21 cellular contexts compared by ENCODE assay signal in genomic region chr14:62736426-62737043, GRCh38.
"Had no signal": no experiment of that assay in that cellular context is flagged by ENCODE, and none has a peak within 500 bp of the region (broad histone marks: within the 10 kb centered on the region; RNA-seq: fewer than 3 reads in every experiment).

No MANE protein-coding gene starts in this region.

- H3K27me3 Mint-ChIP-seq: stimulated activated memory B cell treated with anti-CD40 and anti-IgM and Interleukin-4, amounts not matched to agents 10 μg/mL and 1 μg/mL and 100 μg/mL, for 72 hours had no signal

- H3K9me3 Mint-ChIP-seq: activated naive CD4-positive, alpha-beta T cell treated with anti-CD3 and anti-CD28 coated beads, Interleukin-2, amount 50 U/mL, for 24 hours; stimulated activated memory B cell treated with anti-CD40 and anti-IgM and Interleukin-4, amounts not matched to agents 10 μg/mL and 1 μg/mL and 100 μg/mL, for 72 hours had no signal

- H3K9me3 ChIP-seq: lower lobe of right lung, spleen, testis, upper lobe of left lung had no signal

- H3K36me3 ChIP-seq: lower lobe of right lung, sigmoid colon, spleen, upper lobe of left lung had no signal

- DNase-seq: activated CD4-positive, CD25-positive, alpha-beta regulatory T cell treated with anti-CD3 and anti-CD28 coated beads, Interleukin-2, amount 50 U/mL, for 72 hours; activated CD8-positive, alpha-beta memory T cell treated with anti-CD3 and anti-CD28 coated beads for 24 hours; activated CD8-positive, alpha-beta memory T cell treated with anti-CD3 and anti-CD28 coated beads, Interleukin-2, amount 50 U/mL, for 48 hours; activated effector memory CD4-positive, alpha-beta T cell treated with Interleukin-2 at 50 U/mL for 16 hours; activated T-cell treated with anti-CD3 and anti-CD28 coated beads, Interleukin-2, amount 50 U/mL, for 48 hours; effector CD4-positive, alpha-beta T cell; left colon; lower lobe of right lung; midbrain; occipital lobe; posterior cingulate gyrus; sigmoid colon; spleen; stimulated activated CD4-positive, alpha-beta T cell treated with anti-CD3 and anti-CD28 coated beads, Interleukin-4, amount 100 ng/mL, for 4 hours; testis; upper lobe of left lung had no signal

- H3K4me1 Mint-ChIP-seq: activated naive CD4-positive, alpha-beta T cell treated with anti-CD3 and anti-CD28 coated beads, Interleukin-2, amount 50 U/mL, for 24 hours; nephron; stimulated activated memory B cell treated with anti-CD40 and anti-IgM and Interleukin-4, amounts not matched to agents 10 μg/mL and 1 μg/mL and 100 μg/mL, for 72 hours had no signal

- H3K4me3 ChIP-seq: lower lobe of right lung, sigmoid colon, spleen, testis, upper lobe of left lung had no signal

- H3K27ac ChIP-seq: lower lobe of right lung, sigmoid colon, spleen, testis, upper lobe of left lung, VCaP had no signal

- ATAC-seq: esophagus mucosa; left colon; lower lobe of right lung; stimulated activated memory B cell treated with anti-CD40 and anti-IgM and Interleukin-4, amounts not matched to agents 10 μg/mL and 1 μg/mL and 100 μg/mL, for 72 hours had no signal

- H3K4me3 Mint-ChIP-seq: activated naive CD4-positive, alpha-beta T cell treated with anti-CD3 and anti-CD28 coated beads, Interleukin-2, amount 50 U/mL, for 24 hours; nephron; stimulated activated memory B cell treated with anti-CD40 and anti-IgM and Interleukin-4, amounts not matched to agents 10 μg/mL and 1 μg/mL and 100 μg/mL, for 72 hours had no signal

- H3K4me1 ChIP-seq: lower lobe of right lung, sigmoid colon, spleen, testis, upper lobe of left lung had no signal

- H3K27me3 ChIP-seq: sigmoid colon, spleen, testis, upper lobe of left lung had no signal

- H3K27ac Mint-ChIP-seq: activated naive CD4-positive, alpha-beta T cell treated with anti-CD3 and anti-CD28 coated beads, Interleukin-2, amount 50 U/mL, for 24 hours; nephron; stimulated activated memory B cell treated with anti-CD40 and anti-IgM and Interleukin-4, amounts not matched to agents 10 μg/mL and 1 μg/mL and 100 μg/mL, for 72 hours had no signal

- H3K36me3 Mint-ChIP-seq: activated naive CD4-positive, alpha-beta T cell treated with anti-CD3 and anti-CD28 coated beads, Interleukin-2, amount 50 U/mL, for 24 hours; stimulated activated memory B cell treated with anti-CD40 and anti-IgM and Interleukin-4, amounts not matched to agents 10 μg/mL and 1 μg/mL and 100 μg/mL, for 72 hours had no signal
